ENCODE assay signal across 8 cellular contexts in the genomic region with DNA sequence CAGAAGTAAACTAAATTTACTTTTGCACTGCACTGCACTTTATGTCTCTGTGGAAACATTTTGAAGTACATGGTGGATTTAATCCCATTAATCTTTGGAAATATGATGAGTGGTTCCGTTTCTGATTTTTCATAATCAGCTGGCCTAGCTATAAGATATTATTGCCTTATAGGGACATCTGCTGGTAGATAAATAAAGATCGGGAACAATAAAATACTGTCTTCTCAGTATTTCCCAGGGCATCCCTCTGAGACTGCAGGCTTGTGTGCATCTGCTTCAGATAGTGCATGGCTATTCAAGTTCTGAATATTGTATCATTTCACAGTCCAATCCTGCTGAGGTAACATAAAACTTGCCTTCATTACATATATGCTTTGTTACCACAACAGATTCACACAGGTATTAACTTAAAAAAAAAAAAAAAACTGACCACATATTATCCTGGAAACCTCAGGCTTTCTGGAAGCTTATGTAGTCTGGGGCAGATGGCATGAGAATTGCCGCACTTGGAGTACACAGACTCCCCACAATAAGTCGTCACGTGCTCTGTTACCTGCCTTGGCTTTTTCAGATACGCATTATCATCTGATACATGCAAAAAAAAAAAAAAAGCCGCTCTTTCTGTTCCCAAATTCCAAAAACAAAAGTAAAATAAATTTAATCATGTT.
A peak's percentile ranks its signal among the peaks of the same experiment; 100 is the strongest.
DNase-seq lines count a peak whose midpoint lies in the region; ATAC-seq lines count a peak whose summit lies in the region.

No MANE protein-coding gene starts in this region.

- ATAC-seq in GM19324 (IDR thresholded peaks at IDR 0.05; ENCODE audit: low FRiP score, unreplicated experiment) (no peak), HG02973 (IDR thresholded peaks at IDR 0.05; ENCODE audit: unreplicated experiment) (no peak)
- ATAC-seq in stimulated activated memory B cell treated with anti-CD40 and anti-IgM and Interleukin-4, amounts not matched to agents 10 μg/mL and 1 μg/mL and 100 μg/mL, for 72 hours = no peak

- H3K9me3 Mint-ChIP-seq in stimulated activated memory B cell treated with anti-CD40 and anti-IgM and Interleukin-4, amounts not matched to agents 10 μg/mL and 1 μg/mL and 100 μg/mL, for 72 hours = no peaks in the 10 kb centered on the region

- no peak overlapping the region for H3K27ac Mint-ChIP-seq in stimulated activated memory B cell treated with anti-CD40 and anti-IgM and Interleukin-4, amounts not matched to agents 10 μg/mL and 1 μg/mL and 100 μg/mL, for 72 hours

- DNase-seq in ELR (ENCODE audit: low read depth) (peak; percentile 62), HT-29 (ENCODE audit: low spot score) (peak; percentile 49), SHP77 (lab: John Stamatoyannopoulos, UW) (peak; percentile 35 to 69), medulla oblongata (ENCODE audit: extremely low spot score) (peak; percentile 68)
- DNase-seq in stimulated activated CD4-positive, alpha-beta T cell treated with anti-CD3 and anti-CD28 coated beads, Interleukin-4, amount 100 ng/mL, for 4 hours = no peak

- no peaks in the 10 kb centered on the region for H3K27me3 Mint-ChIP-seq in stimulated activated memory B cell treated with anti-CD40 and anti-IgM and Interleukin-4, amounts not matched to agents 10 μg/mL and 1 μg/mL and 100 μg/mL, for 72 hours

- H3K4me3 Mint-ChIP-seq in stimulated activated memory B cell treated with anti-CD40 and anti-IgM and Interleukin-4, amounts not matched to agents 10 μg/mL and 1 μg/mL and 100 μg/mL, for 72 hours = no peak overlapping the region

- no peaks in the 10 kb centered on the region for H3K4me1 Mint-ChIP-seq in stimulated activated memory B cell treated with anti-CD40 and anti-IgM and Interleukin-4, amounts not matched to agents 10 μg/mL and 1 μg/mL and 100 μg/mL, for 72 hours

- no peaks in the 10 kb centered on the region for H3K36me3 Mint-ChIP-seq in stimulated activated memory B cell treated with anti-CD40 and anti-IgM and Interleukin-4, amounts not matched to agents 10 μg/mL and 1 μg/mL and 100 μg/mL, for 72 hours

Comparison
In these comparisons a context has a peak if more than half of its experiments do, and no peak if none do; other contexts are left out.
1. DNase-seq: peak in ELR (single experiment), HT-29 (single experiment), SHP77 (2 of 2) and medulla oblongata (single experiment); none in stimulated activated CD4-positive, alpha-beta T cell treated with anti-CD3 and anti-CD28 coated beads, Interleukin-4, amount 100 ng/mL, for 4 hours (0 of 2).